In genomic region chr10:73865459-73866442, GRCh38 we compare ENCODE assay signal across 1 cellular context.
TF ChIP-seq lines count a peak whose summit lies in the region.

No MANE protein-coding gene starts in this region.

TF ChIP-seq in K562, 482 proteins besides CTCF, POLR2A, EP300 and RAD21 (continued from another document):
- TF ChIP-seq ZNF318 (IDR thresholded peaks at IDR 0.05; ENCODE audit: borderline replicate concordance in 1 of 2, low read depth in 1 of 2) (no peak), GABPA (tag; conservative IDR thresholded peaks at IDR 0.05; ENCODE audit: low read depth) (peak; percentile 72)
TF ChIP-seq in K562: peak in this region for 8.
